27 cellular contexts compared by ENCODE assay signal in genomic region chr20:47075263-47075662, GRCh38.
"Had no signal": no experiment of that assay in that cellular context is flagged by ENCODE, and none has a peak within 500 bp of the region (broad histone marks: within the 10 kb centered on the region; RNA-seq: fewer than 3 reads in every experiment).

No MANE protein-coding gene starts in this region.

- H3K4me1 ChIP-seq: left ventricle myocardium inferior, right atrium auricular region, right lobe of liver, testis, thyroid gland, upper lobe of right lung, vagina had no signal

- H3K36me3 Mint-ChIP-seq: immature natural killer cell; natural killer cell treated with Interleukin-12 subunit alpha and Interleukin-12 subunit beta and Interleukin-15 and Interleukin-18, amount 100 ng/mL, for 72 hours had no signal

- H3K36me3 ChIP-seq: left ventricle myocardium inferior, ovary, right atrium auricular region, right lobe of liver, thyroid gland, upper lobe of right lung had no signal

- DNase-seq: hypothalamus; immature natural killer cell; kidney; left ventricle myocardium inferior; mesendoderm; naive thymus-derived CD4-positive, alpha-beta T cell; ovary; right lobe of liver; stimulated activated CD4-positive, alpha-beta T cell treated with anti-CD3 and anti-CD28 coated beads, Interleukin-1b, Interleukin-23, amount 100 ng/mL, for 48 hours; stimulated activated CD4-positive, alpha-beta T cell treated with anti-CD3 and anti-CD28 coated beads, Interleukin-2, amount 100 ng/mL, for 48 hours; stimulated activated CD4-positive, alpha-beta T cell treated with anti-CD3 and anti-CD28 coated beads, Interleukin-4, amount 100 ng/mL, for 4 hours; stimulated activated CD8-positive, alpha-beta memory T cell treated with anti-CD3 and anti-CD28 coated beads, Interleukin-4, amount 100 ng/mL, for 48 hours; stimulated activated naive CD4-positive, alpha-beta T cell treated with Interleukin-2 at 50 U/mL for 16 hours; stimulated activated naive CD8-positive, alpha-beta T cell treated with anti-CD3 and anti-CD28 coated beads, Interleukin-15, amount 100 ng/mL, for 72 hours; testis; thyroid gland; trophoblast cell; upper lobe of right lung had no signal

- H3K9me3 ChIP-seq: right lobe of liver, testis, thyroid gland, vagina had no signal

- H3K4me3 Mint-ChIP-seq: immature natural killer cell; mesothelial cell of epicardium; naive thymus-derived CD4-positive, alpha-beta T cell; natural killer cell treated with Interleukin-12 subunit alpha and Interleukin-12 subunit beta and Interleukin-15 and Interleukin-18, amount 100 ng/mL, for 72 hours; stimulated activated memory B cell treated with anti-CD40 and anti-IgM and Interleukin-4, amounts not matched to agents 10 μg/mL and 1 μg/mL and 100 μg/mL, for 72 hours; stimulated activated naive CD8-positive, alpha-beta T cell treated with anti-CD3 and anti-CD28 coated beads, Interleukin-15, amount 100 ng/mL, for 72 hours had no signal

- FAIRE-seq: islet of Langerhans, kidney had no signal

- H3K27ac Mint-ChIP-seq: immature natural killer cell; mesothelial cell of epicardium; naive thymus-derived CD4-positive, alpha-beta T cell; natural killer cell treated with Interleukin-12 subunit alpha and Interleukin-12 subunit beta and Interleukin-15 and Interleukin-18, amount 100 ng/mL, for 72 hours; progenitor cell of endocrine pancreas; stimulated activated memory B cell treated with anti-CD40 and anti-IgM and Interleukin-4, amounts not matched to agents 10 μg/mL and 1 μg/mL and 100 μg/mL, for 72 hours; stimulated activated naive CD8-positive, alpha-beta T cell treated with anti-CD3 and anti-CD28 coated beads, Interleukin-15, amount 100 ng/mL, for 72 hours had no signal

- H3K4me1 Mint-ChIP-seq: immature natural killer cell; mesothelial cell of epicardium; naive thymus-derived CD4-positive, alpha-beta T cell; stimulated activated memory B cell treated with anti-CD40 and anti-IgM and Interleukin-4, amounts not matched to agents 10 μg/mL and 1 μg/mL and 100 μg/mL, for 72 hours; stimulated activated naive CD8-positive, alpha-beta T cell treated with anti-CD3 and anti-CD28 coated beads, Interleukin-15, amount 100 ng/mL, for 72 hours had no signal

- H3K27me3 ChIP-seq: ovary, right atrium auricular region, right lobe of liver, testis, thyroid gland, upper lobe of right lung, vagina had no signal

- H3K4me3 ChIP-seq: left ventricle myocardium inferior, lung, ovary, right atrium auricular region, right lobe of liver, smooth muscle cell, testis, thyroid gland, upper lobe of right lung, vagina had no signal

- H3K27me3 Mint-ChIP-seq: progenitor cell of endocrine pancreas had no signal

- ATAC-seq: naive thymus-derived CD4-positive, alpha-beta T cell; natural killer cell treated with Interleukin-12 subunit alpha and Interleukin-12 subunit beta and Interleukin-15 and Interleukin-18, amount 100 ng/mL, for 72 hours; stimulated activated memory B cell treated with anti-CD40 and anti-IgM and Interleukin-4, amounts not matched to agents 10 μg/mL and 1 μg/mL and 100 μg/mL, for 72 hours; stimulated activated naive CD8-positive, alpha-beta T cell treated with anti-CD3 and anti-CD28 coated beads, Interleukin-15, amount 100 ng/mL, for 72 hours; upper lobe of right lung had no signal

- H3K27ac ChIP-seq: left ventricle myocardium inferior, ovary, right atrium auricular region, right lobe of liver, testis, thyroid gland, upper lobe of right lung, vagina had no signal
